In genomic region chr10:78889536-78890063, GRCh38 we compare ENCODE assay signal across 21 cellular contexts.
A peak's percentile ranks its signal among the peaks of the same experiment; 100 is the strongest.
DNase-seq lines count a peak whose midpoint lies in the region; ATAC-seq and TF ChIP-seq lines count a peak whose summit lies in the region.
"Had no signal": no experiment of that assay in that cellular context is flagged by ENCODE, and none has a peak within 500 bp of the region (broad histone marks: within the 10 kb centered on the region; RNA-seq: fewer than 3 reads in every experiment).

No MANE protein-coding gene starts in this region.

- H3K4me1 ChIP-seq in heart left ventricle = no peaks in the 10 kb centered on the region
- H3K4me1 ChIP-seq: HAP-1 had no signal

- no peak for TF ChIP-seq CTCF in heart left ventricle (IDR thresholded peaks at IDR 0.05)

- ATAC-seq in GM21367 (IDR thresholded peaks at IDR 0.05; ENCODE audit: unreplicated experiment) (no peak), heart left ventricle (no peak), HG02870 (IDR thresholded peaks at IDR 0.05; ENCODE audit: unreplicated experiment) (no peak)
- ATAC-seq: CD8-positive, alpha-beta T cell had no signal

- no peak for TF ChIP-seq POLR2A in heart left ventricle (IDR thresholded peaks at IDR 0.05)

- no peak overlapping the region for H3K4me3 ChIP-seq in heart left ventricle
- H3K4me3 ChIP-seq: BLaER1 treated with 17β-estradiol and CSF1 and Interleukin-3, amounts not matched to agents 10 nM and 100 nM; GM23248; HAP-1 had no signal

- peak; percentile 79 for DNase-seq in DMS79 treated with DMSO at 0.1 percent for 48 hours (lab: John Stamatoyannopoulos, UW)
- peak; percentile 3 for DNase-seq in NCI-H187 treated with DMSO at 0.1 percent for 48 hours (lab: John Stamatoyannopoulos, UW)
- peak; percentile 38 for DNase-seq in NCI-H510A (lab: John Stamatoyannopoulos, UW)
- peak; percentile 58 for DNase-seq in left kidney (ENCODE audit: low read depth, low spot score)
- DNase-seq in NCI-H2227 treated with DMSO at 0.1 percent for 48 hours (lab: John Stamatoyannopoulos, UW) = no peak
- no peak for DNase-seq in heart left ventricle
- DNase-seq: CD8-positive, alpha-beta T cell; GDM1; NCI-H1436 treated with DMSO at 0.1 percent for 48 hours; NCI-H2081; NCI-H82; PC-3; RPMI8226; SIG-M5; T-helper 1 cell; T-helper 9 cell had no signal

- peaks cover 0 to 24% (median 11%) of the 10 kb centered on the region in 12 donors for H3K9me3 ChIP-seq in heart left ventricle

- H3K27me3 ChIP-seq in heart left ventricle = no peaks in the 10 kb centered on the region
- H3K27me3 ChIP-seq: BLaER1 treated with 17β-estradiol and CSF1 and Interleukin-3, amounts not matched to agents 10 nM and 100 nM had no signal

- no peak overlapping the region for H3K27ac ChIP-seq in heart left ventricle
- H3K27ac ChIP-seq: BLaER1 treated with 17β-estradiol and CSF1 and Interleukin-3, amounts not matched to agents 10 nM and 100 nM; GM23248 had no signal

- no peaks in the 10 kb centered on the region for H3K36me3 ChIP-seq in heart left ventricle
- H3K36me3 ChIP-seq: BLaER1 treated with 17β-estradiol and CSF1 and Interleukin-3, amounts not matched to agents 10 nM and 100 nM; HAP-1 had no signal

- WGBS in heart left ventricle, 4 donors = 85 to 93% (median 91%) methylated on average over 7 of the region's 7 CpGs

- intact Hi-C loops in heart left ventricle (cut with DNase I) = no loop called here

Comparison
In these comparisons a context has a peak if more than half of its experiments do, and no peak if none do; other contexts are left out.
1. DNase-seq: peak in DMS79 treated with DMSO at 0.1 percent for 48 hours (single experiment), NCI-H187 treated with DMSO at 0.1 percent for 48 hours (single experiment), NCI-H510A (single experiment) and left kidney (single experiment); none in NCI-H2227 treated with DMSO at 0.1 percent for 48 hours (single experiment) and heart left ventricle (0 of 5).